Comparison of ENCODE assay signal across 31 cellular contexts in the genomic region with DNA sequence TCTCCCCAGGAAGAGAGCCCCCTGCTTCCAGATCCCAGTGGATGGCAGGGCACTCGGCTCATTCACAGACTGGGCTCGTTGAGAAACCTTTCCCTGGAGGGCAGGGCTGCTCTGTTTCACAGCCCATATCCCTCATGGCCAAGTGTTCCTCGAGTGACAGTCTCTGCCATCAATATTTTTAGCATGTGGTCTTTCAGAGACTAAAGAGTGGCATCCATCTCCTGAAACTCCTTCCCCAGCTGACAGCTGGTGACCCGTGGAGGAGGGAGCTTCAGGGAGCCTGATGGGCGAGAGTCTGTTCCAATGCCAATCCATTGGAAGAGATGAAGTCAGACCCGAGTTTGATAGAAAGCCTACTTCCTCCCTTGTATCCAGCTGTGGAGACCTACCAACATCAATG. TPM values are rescaled to one million over a fixed set of nuclear protein-coding genes. Genes with fewer than 3 reads are reported as not detected.
"Had no signal": no experiment of that assay in that cellular context is flagged by ENCODE, and none has a peak within 500 bp of the region (broad histone marks: within the 10 kb centered on the region; RNA-seq: fewer than 3 reads in every experiment).

No MANE protein-coding gene starts in this region.

- H3K4me3 Mint-ChIP-seq: activated CD4-positive, alpha-beta T cell treated with anti-CD3 and anti-CD28 coated beads, Interleukin-2, amount 10 ng/mL, durations not matched to agents 24 days and 14 days; activated CD8-positive, alpha-beta T cell treated with anti-CD3 and anti-CD28 coated beads for 36 hours; activated naive CD4-positive, alpha-beta T cell treated with anti-CD3 and anti-CD28 coated beads for 36 hours; activated T-cell treated with anti-CD3 and anti-CD28 coated beads, Interleukin-2, amount 50 U/mL, for 4 hours; activated T-helper 1 cell treated with anti-CD3 and anti-CD28 coated beads, Interleukin-12 subunit alpha, Interleukin-12 subunit beta, Interleukin-2, Interleukin-4 antibody, amounts not matched to agents 30 ng/mL and 10 ng/mL and 1 ng/mL, durations not matched to agents 14 hours and 24 hours and 36 hours had no signal

- H3K36me3 ChIP-seq: adrenal gland, breast epithelium, WERI-Rb-1 had no signal

- H2AFZ ChIP-seq: PC-9 had no signal

- ATAC-seq: activated CD8-positive, alpha-beta T cell treated with anti-CD3 and anti-CD28 coated beads for 36 hours; activated naive CD4-positive, alpha-beta T cell treated with anti-CD3 and anti-CD28 coated beads, Interleukin-2, amount 50 U/mL, for 72 hours; activated T-cell treated with anti-CD3 and anti-CD28 coated beads, Interleukin-2, amount 50 U/mL, for 4 hours; body of pancreas had no signal

- H3K4me1 ChIP-seq: adrenal gland, body of pancreas, breast epithelium had no signal

- H3K4me3 ChIP-seq: adrenal gland, body of pancreas, breast epithelium, PC-9 had no signal

- H3K36me3 Mint-ChIP-seq: activated naive CD4-positive, alpha-beta T cell treated with anti-CD3 and anti-CD28 coated beads, Interleukin-2, amount 50 U/mL, for 72 hours had no signal

- H3K27ac ChIP-seq: adrenal gland, body of pancreas, breast epithelium, PC-9, WERI-Rb-1 had no signal

- H3K27ac Mint-ChIP-seq: activated CD4-positive, alpha-beta T cell treated with anti-CD3 and anti-CD28 coated beads, Interleukin-2, amount 10 ng/mL, durations not matched to agents 24 days and 14 days; activated CD8-positive, alpha-beta T cell treated with anti-CD3 and anti-CD28 coated beads for 36 hours; activated naive CD4-positive, alpha-beta T cell treated with anti-CD3 and anti-CD28 coated beads for 36 hours; activated naive CD4-positive, alpha-beta T cell treated with anti-CD3 and anti-CD28 coated beads, Interleukin-2, amount 50 U/mL, for 72 hours; activated T-helper 1 cell treated with anti-CD3 and anti-CD28 coated beads, Interleukin-12 subunit alpha, Interleukin-12 subunit beta, Interleukin-2, Interleukin-4 antibody, amounts not matched to agents 30 ng/mL and 10 ng/mL and 1 ng/mL, durations not matched to agents 14 hours and 24 hours and 36 hours had no signal

- DNase-seq: activated CD4-positive, alpha-beta T cell treated with anti-CD3 and anti-CD28 coated beads for 1 hour; activated CD4-positive, alpha-beta T cell treated with anti-CD3 and anti-CD28 coated beads, Interleukin-2, amount 10 ng/mL, durations not matched to agents 24 days and 14 days; activated CD4-positive, alpha-beta T cell treated with anti-CD3 and anti-CD28 coated beads, Interleukin-2, amount 50 U/mL, for 4 hours; activated CD4-positive, CD25-positive, alpha-beta regulatory T cell; activated CD8-positive, alpha-beta T cell treated with anti-CD3 and anti-CD28 coated beads for 36 hours; activated gamma-delta T cell treated with Interleukin-2 at 50 U/mL for 16 hours; activated naive CD4-positive, alpha-beta T cell treated with anti-CD3 and anti-CD28 coated beads for 36 hours; activated T-cell treated with anti-CD3 and anti-CD28 coated beads for 4 hours; activated T-cell treated with anti-CD3 and anti-CD28 coated beads, Interleukin-2, amount 50 U/mL, for 4 hours; body of pancreas; NCI-H1048; NCI-H1105 treated with DMSO at 0.1 percent for 48 hours; NCI-H1436; NCI-H1694 treated with DMSO at 0.1 percent for 48 hours; NCI-H2029 treated with DMSO at 0.1 percent for 48 hours; NCI-H2107; NCI-H2171; NCI-H510A; NCI-H526; NCI-H748 treated with DMSO at 0.1 percent for 48 hours; Right ventricle myocardium superior; SW 1271; T-helper 1 cell; T-helper 2 cell; T-helper 9 cell; WERI-Rb-1 had no signal

- H3K27me3 ChIP-seq: adrenal gland, body of pancreas, breast epithelium had no signal

- H3K9me3 ChIP-seq: adrenal gland, body of pancreas, breast epithelium had no signal

- H3K27me3 Mint-ChIP-seq: activated CD8-positive, alpha-beta T cell treated with anti-CD3 and anti-CD28 coated beads for 36 hours had no signal

- H3K9me3 Mint-ChIP-seq: activated CD4-positive, alpha-beta T cell treated with anti-CD3 and anti-CD28 coated beads, Interleukin-2, amount 10 ng/mL, durations not matched to agents 24 days and 14 days; activated CD8-positive, alpha-beta T cell treated with anti-CD3 and anti-CD28 coated beads for 36 hours; activated naive CD4-positive, alpha-beta T cell treated with anti-CD3 and anti-CD28 coated beads for 36 hours; activated naive CD4-positive, alpha-beta T cell treated with anti-CD3 and anti-CD28 coated beads, Interleukin-2, amount 50 U/mL, for 72 hours; activated T-cell treated with anti-CD3 and anti-CD28 coated beads, Interleukin-2, amount 50 U/mL, for 4 hours; activated T-helper 1 cell treated with anti-CD3 and anti-CD28 coated beads, Interleukin-12 subunit alpha, Interleukin-12 subunit beta, Interleukin-2, Interleukin-4 antibody, amounts not matched to agents 30 ng/mL and 10 ng/mL and 1 ng/mL, durations not matched to agents 14 hours and 24 hours and 36 hours had no signal

RNA-seq across cellular contexts. Expression of a gene that starts 30.7 kb away (rescaled TPM):
- total RNA-seq: PC-9 had no signal
